Comparison of ENCODE assay signal across 20 cellular contexts in genomic region chr14:59215757-59216156, GRCh38. TPM values are rescaled to one million over a fixed set of nuclear protein-coding genes. Genes with fewer than 3 reads are reported as not detected.
DNase-seq lines count a peak whose midpoint lies in the region; ATAC-seq and TF ChIP-seq lines count a peak whose summit lies in the region.
"Had no signal": no experiment of that assay in that cellular context is flagged by ENCODE, and none has a peak within 500 bp of the region (broad histone marks: within the 10 kb centered on the region; RNA-seq: fewer than 3 reads in every experiment).

No MANE protein-coding gene starts in this region.

- ATAC-seq in heart left ventricle (no peak), right cardiac atrium (peak in 1 of 2 donors; percentile 10), psoas muscle (no peak), upper lobe of right lung (no peak)
- ATAC-seq: A549; activated T-helper 17 cell treated with anti-CD3 and anti-CD28 coated beads, Interleukin-2, amount 50 U/mL, for 72 hours; PC-3; stimulated activated naive CD8-positive, alpha-beta T cell treated with anti-CD3 and anti-CD28 coated beads, Interleukin-15, Interleukin-2, amounts not matched to agents 100 U/mL and 50 U/mL, for 24 hours had no signal

- no peak for DNase-seq in heart left ventricle
- no peak for DNase-seq in cardiac septum (ENCODE audit: low spot score)
- no peak for DNase-seq in right cardiac atrium
- DNase-seq in psoas muscle, result no peak
- no peak for DNase-seq in upper lobe of right lung
- no peak for DNase-seq in activated naive CD4-positive, alpha-beta T cell treated with Interleukin-2 at 50 U/mL for 16 hours
- no peak for DNase-seq in NCI-H2171 treated with DMSO at 0.1 percent for 48 hours (lab: John Stamatoyannopoulos, UW)
- DNase-seq in AG08395 (ENCODE audit: low spot score), result no peak
- DNase-seq: DMS 273 treated with DMSO at 0.1 percent for 48 hours; effector CD4-positive, alpha-beta T cell; GF-D8; islet precursor cell; NCI-H69; PC-3; stimulated activated CD4-positive, alpha-beta T cell treated with anti-CD3 and anti-CD28 coated beads, Interleukin-1b, Interleukin-23, amount 100 ng/mL, for 48 hours; stimulated activated naive CD8-positive, alpha-beta T cell treated with anti-CD3 and anti-CD28 coated beads, Interleukin-15, Interleukin-2, amounts not matched to agents 100 U/mL and 50 U/mL, for 24 hours had no signal

- intact Hi-C loops in heart left ventricle (cut with DNase I) (loop anchor here in 2 of 10 donors (1.0 to 2.0 kb wide), 2 partner anchors 25 kb away; no protein-coding TSS in a partner anchor), cardiac septum (cut with DNase I) (no loop called here), right cardiac atrium (cut with DNase I) (no loop called here), psoas muscle (cut with DNase I) (no loop called here), upper lobe of right lung (cut with DNase I) (no loop called here)

- H3K27ac ChIP-seq in heart left ventricle (peak overlapping the region; percentile 29 to 78 (median 50)), right cardiac atrium (ENCODE audit: low read length) (peak overlapping the region; percentile 68), psoas muscle (peak overlapping the region; percentile 56), upper lobe of right lung (peak overlapping the region; percentile 24)
- H3K27ac ChIP-seq: A549, HL-60, SJSA1 had no signal

- H3K36me3 ChIP-seq in heart left ventricle (no peaks in the 10 kb centered on the region), psoas muscle (ENCODE audit: insufficient read depth in 1 of 2, low read depth in 1 of 2) (no peaks in the 10 kb centered on the region), upper lobe of right lung (no peaks in the 10 kb centered on the region)
- H3K36me3 ChIP-seq: SJSA1 had no signal

- H3K9me3 ChIP-seq in heart left ventricle (no peaks in the 10 kb centered on the region), right cardiac atrium (ENCODE audit: control insufficient read depth, low read length) (no peaks in the 10 kb centered on the region), psoas muscle (no peaks in the 10 kb centered on the region), upper lobe of right lung (no peaks in the 10 kb centered on the region)
- H3K9me3 ChIP-seq: A549, SJSA1 had no signal

- TF ChIP-seq POLR2A in heart left ventricle (IDR thresholded peaks at IDR 0.05), result no peak

- WGBS in heart left ventricle, 4 donors, result 46 to 68% (median 60%) methylated on average over 4 of the region's 4 CpGs
- 65% methylated on average over 4 of the region's 4 CpGs for WGBS in right cardiac atrium
- 76 to 82% (median 77%) methylated on average over 4 of the region's 4 CpGs for WGBS in psoas muscle, 3 donors

- peaks cover 26 to 100% (median 80%) of the 10 kb centered on the region in 12 donors for H3K4me1 ChIP-seq in heart left ventricle
- H3K4me1 ChIP-seq in right cardiac atrium (ENCODE audit: control insufficient read depth, insufficient read depth, low read length), result peaks cover 26% of the 10 kb centered on the region
- peaks cover 46% of the 10 kb centered on the region for H3K4me1 ChIP-seq in psoas muscle
- H3K4me1 ChIP-seq in upper lobe of right lung, result peaks cover 23% of the 10 kb centered on the region
- H3K4me1 ChIP-seq: A549, SJSA1 had no signal

- H3K27me3 ChIP-seq in heart left ventricle (no peaks in the 10 kb centered on the region), right cardiac atrium (ENCODE audit: control insufficient read depth, insufficient read depth) (no peaks in the 10 kb centered on the region), psoas muscle (ENCODE audit: insufficient read depth in 3 of 3, low read length in 2 of 3) (no peaks in the 10 kb centered on the region), upper lobe of right lung (no peaks in the 10 kb centered on the region)
- H3K27me3 ChIP-seq: SJSA1 had no signal

- TF ChIP-seq CTCF in heart left ventricle (IDR thresholded peaks at IDR 0.05) (no peak), psoas muscle (IDR thresholded peaks at IDR 0.05) (no peak), upper lobe of right lung (IDR thresholded peaks at IDR 0.05) (no peak)

- H3K4me3 ChIP-seq in heart left ventricle, result peak overlapping the region in 1 of 12 donors; percentile 5
- no peak overlapping the region for H3K4me3 ChIP-seq in right cardiac atrium (ENCODE audit: low read length)
- no peak overlapping the region for H3K4me3 ChIP-seq in psoas muscle
- H3K4me3 ChIP-seq in upper lobe of right lung, result no peak overlapping the region
- H3K4me3 ChIP-seq: A549, SJSA1 had no signal

RNA-seq across cellular contexts. Expression of gene DAAM1, which starts 27.3 kb away (rescaled TPM):
- total RNA-seq in heart left ventricle (10 to 100 TPM; 35.1 to 92.6 (median 68.4) TPM), cardiac septum (83.8 TPM), right cardiac atrium (100 to 1,000 TPM in 3 of 4 donors, 10 to 100 TPM in 1; 96.8 to 152 (median 113) TPM), psoas muscle (10 to 100 TPM in 1 of 4 donors, 1 to 10 TPM in 3; 5.7 to 16.0 (median 8.1) TPM), upper lobe of right lung (51.2 TPM)
- polyA plus RNA-seq in heart left ventricle (10 to 100 TPM; 18.2 to 58.3 TPM), right cardiac atrium (30.7 TPM), psoas muscle (10 to 100 TPM in 1 of 3 donors, 1 to 10 TPM in 2; 6.6 to 37.1 (median 8.9) TPM)
